1 cellular context compared by ENCODE assay signal in the genomic region with DNA sequence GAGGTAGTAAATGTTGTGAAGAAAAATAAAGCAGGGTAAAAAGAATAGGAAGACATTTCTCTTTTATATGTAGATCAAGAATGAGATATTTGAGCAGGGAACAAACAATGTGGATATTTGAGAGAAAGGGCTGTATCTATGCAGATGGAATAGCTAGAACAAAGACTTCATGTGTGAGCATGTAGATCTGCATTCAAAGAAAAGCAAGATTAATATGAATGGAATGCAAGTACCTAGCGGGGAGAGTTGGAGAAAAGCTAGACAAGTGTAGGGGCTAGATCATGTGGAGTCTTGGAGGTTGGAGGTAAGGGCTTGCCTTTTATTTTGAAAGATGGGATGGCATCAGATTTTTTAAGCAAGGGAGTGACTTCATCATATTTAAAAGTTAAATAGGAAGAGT.
TF ChIP-seq lines count a peak whose summit lies in the region.

No MANE protein-coding gene starts in this region.

TF ChIP-seq in IMR-90, 13 proteins besides CTCF, POLR2A, EP300 and RAD21:
- no peak for TF ChIP-seq USF2 (IDR thresholded peaks at IDR 0.05; ENCODE audit: low read depth, low read length)
- TF ChIP-seq RCOR1 (IDR thresholded peaks at IDR 0.05; ENCODE audit: insufficient replicate concordance, low read length): no peak
- TF ChIP-seq CHD1 (IDR thresholded peaks at IDR 0.05; ENCODE audit: low read depth, low read length): no peak
- TF ChIP-seq FOS (IDR thresholded peaks at IDR 0.05; ENCODE audit: low read depth, low read length): no peak
- no peak for TF ChIP-seq SMC3 (IDR thresholded peaks at IDR 0.05; ENCODE audit: low read depth, low read length)
- no peak for TF ChIP-seq RFX5 (IDR thresholded peaks at IDR 0.05; ENCODE audit: low read depth, low read length)
